8 cellular contexts compared by ENCODE assay signal in the genomic region with DNA sequence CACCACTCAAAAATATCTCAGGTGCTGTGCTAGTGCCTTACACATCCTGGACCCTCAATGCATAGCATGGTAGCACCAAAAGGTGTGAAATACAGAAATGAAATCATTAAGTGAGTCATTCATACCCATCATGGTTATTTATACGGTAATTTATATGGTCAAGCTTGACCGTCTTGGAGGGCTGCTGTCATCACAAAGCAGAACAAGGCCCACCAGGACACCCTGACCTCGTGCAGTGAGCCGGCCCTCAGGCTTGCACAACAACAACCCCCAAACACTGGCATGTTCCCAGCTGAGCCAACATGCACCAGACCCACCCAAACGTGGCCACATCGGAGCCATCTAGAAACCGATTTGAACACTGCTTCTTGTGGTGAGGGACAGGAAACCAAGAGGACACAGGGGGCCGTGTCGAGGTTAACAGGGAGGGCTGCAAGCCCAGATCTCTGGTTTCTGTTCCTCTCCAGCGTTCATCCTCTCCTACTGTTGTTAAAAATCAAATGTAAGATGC.
DNase-seq lines count a peak whose midpoint lies in the region; ATAC-seq and TF ChIP-seq lines count a peak whose summit lies in the region.

No MANE protein-coding gene starts in this region.

- no peaks in the 10 kb centered on the region for H4K20me1 ChIP-seq in OCI-LY7 (ENCODE audit: insufficient read depth, low read length)

- H3K4me1 Mint-ChIP-seq in memory B cell: peaks cover 39% of the 10 kb centered on the region

- ATAC-seq in HG02759 (IDR thresholded peaks at IDR 0.05; ENCODE audit: unreplicated experiment) (peak; percentile 69), memory B cell (ENCODE audit: low read depth) (peak; percentile 97)

- intact Hi-C loops in OCI-LY7 (cut with micrococcal nuclease; ENCODE audit: unreplicated experiment): loop anchor here (1.0 to 2.0 kb wide), 5 partner anchors 9 to 381 kb away; no protein-coding TSS in a partner anchor

- H3K27me3 Mint-ChIP-seq in memory B cell: peaks cover 37% of the 10 kb centered on the region

- peak overlapping the region; percentile 85 for H3K4me2 ChIP-seq in OCI-LY7 (ENCODE audit: low read length)

- peak overlapping the region; percentile 36 for H3K4me3 ChIP-seq in OCI-LY7 (ENCODE audit: low read depth, low read length, poor library complexity, severe bottlenecking)

- peak overlapping the region; percentile 70 for H2AFZ ChIP-seq in OCI-LY7 (ENCODE audit: low read length)

- TF ChIP-seq CTCF in GM13976 (IDR thresholded peaks at IDR 0.05; ENCODE audit: borderline replicate concordance, control extremely low read depth, extremely low read depth, insufficient read depth, missing control alignments): no peak
- peak; percentile 70 for TF ChIP-seq CTCF in OCI-LY7 (conservative IDR thresholded peaks at IDR 0.05; ENCODE audit: low read length)

- H3K36me3 Mint-ChIP-seq in memory B cell: peaks cover 2% of the 10 kb centered on the region

- H3K9me3 ChIP-seq in OCI-LY7 (ENCODE audit: low read length): no peaks in the 10 kb centered on the region

- H3K4me3 Mint-ChIP-seq in memory B cell: peak overlapping the region; percentile 33

- BruUV-seq in OCI-LY7 (replicated peaks; lab: Mats Ljungman, UMichigan): no TSS peak

- DNase-seq in GM13976 (ENCODE audit: low spot score) (peak; percentile 73), OCI-LY7 (ENCODE audit: low spot score) (peak; percentile 96), memory B cell (ENCODE audit: low spot score in 2 of 2) (peak; percentile 67 to 70), superior temporal gyrus (ENCODE audit: extremely low spot score) (no peak), NCI-H1694 treated with DMSO at 0.1 percent for 48 hours (lab: John Stamatoyannopoulos, UW) (no peak)
- DNase-seq in activated effector memory CD4-positive, alpha-beta T cell treated with Interleukin-2 at 50 U/mL for 16 hours: peak; percentile 75
- DNase-seq in stimulated activated naive CD4-positive, alpha-beta T cell treated with Interleukin-2 at 50 U/mL for 16 hours (lab: John Stamatoyannopoulos, UW): peak; percentile 72

- H3K9me2 ChIP-seq in OCI-LY7 (ENCODE audit: insufficient read depth, low read length): no peaks in the 10 kb centered on the region

- peaks cover 71% of the 10 kb centered on the region for H3K4me1 ChIP-seq in OCI-LY7 (ENCODE audit: insufficient read depth, low read length, poor library complexity, severe bottlenecking)

- H3K27ac Mint-ChIP-seq in memory B cell: peak overlapping the region; percentile 73

- peaks cover 5% of the 10 kb centered on the region for H3K9me3 Mint-ChIP-seq in memory B cell

- no peaks in the 10 kb centered on the region for H3K79me2 ChIP-seq in OCI-LY7 (ENCODE audit: insufficient read depth, low read depth, low read length)

- POLR2A ChIA-PET in OCI-LY7 (lab: Charles Lee): interaction anchor here (0.6 to 0.9 kb wide), 4 partner anchors 11 to 414 kb away, joined by 3 to 11 read pairs (median 4); no protein-coding TSS in a partner anchor

- H3K27ac ChIP-seq in OCI-LY7 (ENCODE audit: low read depth, low read length, poor library complexity, severe bottlenecking): peak overlapping the region; percentile 76

- H3K36me3 ChIP-seq in OCI-LY7 (ENCODE audit: insufficient read depth, low read length): peaks cover 3% of the 10 kb centered on the region; the same call in 1 of the 2 replicates

- CTCF ChIA-PET in OCI-LY7 (lab: Charles Lee; ENCODE audit: unreplicated experiment): interaction anchor here (0.6 to 1.0 kb wide), 2 partner anchors 10 to 137 kb away, joined by 3 to 4 read pairs; no protein-coding TSS in a partner anchor

- in situ Hi-C loops in GM13976 (cut with MboI; ENCODE audit: low sequenced_read_pairs, unreplicated experiment): no loop called here

Comparison
In these comparisons a context has a peak if more than half of its experiments do, and no peak if none do; other contexts are left out.
1. DNase-seq: peak in GM13976 (single experiment), OCI-LY7 (single experiment), activated effector memory CD4-positive, alpha-beta T cell treated with Interleukin-2 at 50 U/mL for 16 hours (single experiment), memory B cell (2 of 2) and stimulated activated naive CD4-positive, alpha-beta T cell treated with Interleukin-2 at 50 U/mL for 16 hours (single experiment); none in superior temporal gyrus (single experiment) and NCI-H1694 treated with DMSO at 0.1 percent for 48 hours (single experiment).